In genomic region chr10:125284875-125285597, GRCh38 we compare ENCODE assay signal across 16 cellular contexts.
DNase-seq lines count a peak whose midpoint lies in the region; ATAC-seq and TF ChIP-seq lines count a peak whose summit lies in the region.
"Had no signal": no experiment of that assay in that cellular context is flagged by ENCODE, and none has a peak within 500 bp of the region (broad histone marks: within the 10 kb centered on the region; RNA-seq: fewer than 3 reads in every experiment).

No MANE protein-coding gene starts in this region.

- H3K27me3 ChIP-seq in breast epithelium (no peaks in the 10 kb centered on the region), NT2/D1 (ENCODE audit: insufficient read depth, insufficient read length) (no peaks in the 10 kb centered on the region)
- H3K27me3 ChIP-seq: ovary had no signal

- H3K27ac ChIP-seq in breast epithelium: no peak overlapping the region
- H3K27ac ChIP-seq: ovary, skin epidermis had no signal

- H3K9me3 Mint-ChIP-seq in MCF 10A (ENCODE audit: unreplicated experiment): peaks cover 6% of the 10 kb centered on the region

- CTCF ChIA-PET in MCF 10A (lab: Yijun Ruan, JAX): no interaction called here

- H3K4me3 ChIP-seq in breast epithelium (no peak overlapping the region), NT2/D1 (ENCODE audit: insufficient read length, low read depth) (no peak overlapping the region)
- H3K4me3 ChIP-seq: ovary, skin epidermis had no signal

- no peaks in the 10 kb centered on the region for H3K36me3 ChIP-seq in breast epithelium
- no peaks in the 10 kb centered on the region for H3K36me3 ChIP-seq in NT2/D1 (ENCODE audit: insufficient read depth, insufficient read length, low read length)
- H3K36me3 ChIP-seq: ovary had no signal

- H3K9me3 ChIP-seq in breast epithelium (no peaks in the 10 kb centered on the region), NT2/D1 (ENCODE audit: insufficient read depth, low read length) (peaks cover 7% of the 10 kb centered on the region; the same call in 1 of the 2 replicates)
- H3K9me3 ChIP-seq: ovary had no signal

- POLR2A ChIA-PET in MCF 10A (lab: Yijun Ruan, JAX): no interaction called here

- DNase-seq in MCF 10A (ENCODE audit: unreplicated experiment) (peak; percentile 50), breast epithelium (ENCODE audit: low spot score in 2 of 2) (no peak), NT2/D1 (ENCODE audit: low read depth, low spot score) (peak; percentile 16), dermis blood vessel endothelial cell (peak; percentile 2), NCI-H146 (lab: John Stamatoyannopoulos, UW) (no peak), GOT3 (lab: John Stamatoyannopoulos, UW) (no peak), anterior cingulate cortex (lab: John Stamatoyannopoulos, UW) (no peak)
- DNase-seq: activated CD4-positive, alpha-beta T cell treated with anti-CD3 and anti-CD28 coated beads for 36 hours; activated naive CD8-positive, alpha-beta T cell treated with anti-CD3 and anti-CD28 coated beads for 36 hours; COR-L47; endodermal cell; islet precursor cell; ovary; stimulated activated naive CD8-positive, alpha-beta T cell treated with anti-CD3 and anti-CD28 coated beads, Interleukin-15, Interleukin-2, amounts not matched to agents 100 U/mL and 50 U/mL, for 24 hours had no signal

- H3K27ac Mint-ChIP-seq in MCF 10A (ENCODE audit: low read depth, unreplicated experiment): no peak overlapping the region
- H3K27ac Mint-ChIP-seq: activated CD4-positive, alpha-beta T cell treated with anti-CD3 and anti-CD28 coated beads for 36 hours; activated naive CD8-positive, alpha-beta T cell treated with anti-CD3 and anti-CD28 coated beads for 36 hours; endodermal cell had no signal

- intact Hi-C loops in MCF 10A (cut with micrococcal nuclease): no loop called here
- intact Hi-C loops in breast epithelium (cut with DNase I; ENCODE audit: low total_unique reads): no loop called here

- no peaks in the 10 kb centered on the region for H3K36me3 Mint-ChIP-seq in MCF 10A (ENCODE audit: insufficient read depth, unreplicated experiment)
- H3K36me3 Mint-ChIP-seq: activated naive CD8-positive, alpha-beta T cell treated with anti-CD3 and anti-CD28 coated beads for 36 hours had no signal

- TF ChIP-seq CTCF in MCF 10A (IDR thresholded peaks at IDR 0.05; ENCODE audit: unreplicated experiment): no peak
- no peak for TF ChIP-seq CTCF in breast epithelium (IDR thresholded peaks at IDR 0.05)

- no peak for TF ChIP-seq POLR2A in breast epithelium (IDR thresholded peaks at IDR 0.05)

- no peak overlapping the region for H3K9ac ChIP-seq in NT2/D1 (ENCODE audit: insufficient read length, low read depth)

- BruUV-seq in MCF 10A (replicated peaks; lab: Mats Ljungman, UMichigan): no TSS peak

- ATAC-seq in HG02642 (IDR thresholded peaks at IDR 0.05; ENCODE audit: poor library complexity, unreplicated experiment): no peak
- ATAC-seq: activated CD4-positive, alpha-beta T cell treated with anti-CD3 and anti-CD28 coated beads for 36 hours; stimulated activated naive CD8-positive, alpha-beta T cell treated with anti-CD3 and anti-CD28 coated beads, Interleukin-15, Interleukin-2, amounts not matched to agents 100 U/mL and 50 U/mL, for 24 hours had no signal

- no peak overlapping the region for H3K4me3 Mint-ChIP-seq in MCF 10A (ENCODE audit: unreplicated experiment)
- H3K4me3 Mint-ChIP-seq: activated CD4-positive, alpha-beta T cell treated with anti-CD3 and anti-CD28 coated beads for 36 hours; activated naive CD8-positive, alpha-beta T cell treated with anti-CD3 and anti-CD28 coated beads for 36 hours; endodermal cell had no signal

- H3K27me3 Mint-ChIP-seq in MCF 10A (ENCODE audit: insufficient read depth, unreplicated experiment): peaks cover 21% of the 10 kb centered on the region

- H3K4me1 Mint-ChIP-seq in MCF 10A (ENCODE audit: insufficient read depth, unreplicated experiment): peaks cover 4% of the 10 kb centered on the region
- H3K4me1 Mint-ChIP-seq: activated CD4-positive, alpha-beta T cell treated with anti-CD3 and anti-CD28 coated beads for 36 hours; activated naive CD8-positive, alpha-beta T cell treated with anti-CD3 and anti-CD28 coated beads for 36 hours; endodermal cell had no signal

- H3K4me1 ChIP-seq in breast epithelium (no peaks in the 10 kb centered on the region), NT2/D1 (ENCODE audit: insufficient read depth, insufficient read length) (no peaks in the 10 kb centered on the region)

Comparison
In these comparisons a context has a peak if more than half of its experiments do, and no peak if none do; other contexts are left out.
1. DNase-seq: peak in MCF 10A (single experiment), NT2/D1 (single experiment) and dermis blood vessel endothelial cell (single experiment); none in breast epithelium (0 of 2), NCI-H146 (single experiment), GOT3 (single experiment) and anterior cingulate cortex (0 of 58).